Comparison of ENCODE assay signal across 9 cellular contexts in genomic region chr10:11165591-11166543, GRCh38.
A peak's percentile ranks its signal among the peaks of the same experiment; 100 is the strongest.
DNase-seq lines count a peak whose midpoint lies in the region; ATAC-seq and TF ChIP-seq lines count a peak whose summit lies in the region.
"Had no signal": no experiment of that assay in that cellular context is flagged by ENCODE, and none has a peak within 500 bp of the region (broad histone marks: within the 10 kb centered on the region; RNA-seq: fewer than 3 reads in every experiment).

No MANE protein-coding gene starts in this region.

- in situ Hi-C loops in GM23248 (cut with MboI): no loop called here
- in situ Hi-C loops in transverse colon (cut with MboI; ENCODE audit: low pct_ligation_motif_present in 1 of 4, low pct_unique_long_range_greater_than_20kb in 1 of 4, low sequenced_read_pairs in 3 of 4): no loop called here

- H3F3A ChIP-seq in GM23248 (ENCODE audit: insufficient read depth): no peaks in the 10 kb centered on the region

- no peaks in the 10 kb centered on the region for H4K20me1 ChIP-seq in GM23248 (ENCODE audit: insufficient read depth)

- H3K9me3 ChIP-seq in GM23248 (ENCODE audit: low read depth) (no peaks in the 10 kb centered on the region), transverse colon (no peaks in the 10 kb centered on the region)

- H3K4me1 Mint-ChIP-seq in naive thymus-derived CD8-positive, alpha-beta T cell: peaks cover 31 to 47% (median 35%) of the 10 kb centered on the region in 4 donors

- TF ChIP-seq POLR2A in transverse colon (IDR thresholded peaks at IDR 0.05): peak; percentile 29

- H3K27ac ChIP-seq in GM23248 (peak overlapping the region; percentile 13; the same call in 1 of the 2 replicates), transverse colon (peak overlapping the region; percentile 82 to 92 (median 87))
- H3K27ac ChIP-seq: epithelial cell of prostate had no signal

- peak overlapping the region; percentile 55 for H2AFZ ChIP-seq in GM23248

- H3K4me3 ChIP-seq in GM08714 (ENCODE audit: low read length) (peak overlapping the region; percentile 90), GM23248 (peak overlapping the region; percentile 67), epithelial cell of proximal tubule (ENCODE audit: low read depth, low read length) (peak overlapping the region; percentile 49), transverse colon (peak overlapping the region; percentile 43 to 76 (median 48))

- no peaks in the 10 kb centered on the region for H3K36me3 ChIP-seq in GM23248 (ENCODE audit: low read depth)
- no peaks in the 10 kb centered on the region for H3K36me3 ChIP-seq in transverse colon

- peak overlapping the region; percentile 56 for H3K9ac ChIP-seq in GM23248

- H3K79me2 ChIP-seq in GM23248 (ENCODE audit: insufficient read depth): no peaks in the 10 kb centered on the region

- 0 out of 2 replicates have a peak, but pooled peaks cover 3% of the 10 kb centered on the region for H3K27me3 ChIP-seq in GM23248 (replicated peaks; ENCODE audit: insufficient read depth)
- H3K27me3 ChIP-seq in transverse colon: no peaks in the 10 kb centered on the region

- H3K9me2 ChIP-seq in GM23248 (ENCODE audit: insufficient read depth): no peaks in the 10 kb centered on the region

- TF ChIP-seq CTCF in epithelial cell of proximal tubule (conservative IDR thresholded peaks at IDR 0.05; ENCODE audit: low read depth, low read length) (peak; percentile 51), transverse colon (IDR thresholded peaks at IDR 0.05) (peak; percentile 39 to 61 (median 46))

- peak overlapping the region in 3 of 10 donors; percentile 98 to 100 (median 99) for H3K4me3 Mint-ChIP-seq in naive thymus-derived CD8-positive, alpha-beta T cell

- peaks cover 9 to 19% (median 14%) of the 10 kb centered on the region in 3 donors for H3K36me3 Mint-ChIP-seq in naive thymus-derived CD8-positive, alpha-beta T cell

- H3K9me3 Mint-ChIP-seq in naive thymus-derived CD8-positive, alpha-beta T cell: peaks cover 0 to 12% (median 0%) of the 10 kb centered on the region in 9 donors

- 7 to 11% methylated on average over 32 to 43 of the region's 44 CpGs for WGBS in GM23248 (ENCODE audit: low coverage in 1 of 2, low lambda C conversion rate in 2 of 2, missing lambda C conversion rate in 2 of 2), 2 experiments
- 48 to 57% methylated on average over 2 to 44 of the region's 44 CpGs for WGBS in transverse colon (ENCODE audit: low coverage in 1 of 2), 2 donors

- peak overlapping the region in 8 of 10 donors; percentile 96 to 100 (median 99) for H3K27ac Mint-ChIP-seq in naive thymus-derived CD8-positive, alpha-beta T cell

- H3K4me1 ChIP-seq in GM23248 (ENCODE audit: insufficient read depth) (no peaks in the 10 kb centered on the region), transverse colon (peaks cover 0 to 34% (median 10%) of the 10 kb centered on the region in 4 donors)

- DNase-seq in GM23248 (peak; percentile 53), Kasumi-1 (lab: John Stamatoyannopoulos, UW) (peak; percentile 93 to 96), epithelial cell of proximal tubule (ENCODE audit: low read depth) (no peak), transverse colon (peak; percentile 63), NCI-H2171 (lab: John Stamatoyannopoulos, UW) (no peak)
- peak; percentile 67 to 75 for DNase-seq in activated CD4-positive, alpha-beta T cell treated with anti-CD3 and anti-CD28 coated beads, Interleukin-2, amount 50 U/mL, for 48 hours
- DNase-seq in naive thymus-derived CD8-positive, alpha-beta T cell: peak; percentile 50 to 90 (median 77)

- POLR2A ChIA-PET in naive thymus-derived CD8-positive, alpha-beta T cell (lab: Charles Lee): interaction anchor here (0.8 to 18.5 kb wide), 14 partner anchors 10 to 134 kb away, joined by 3 to 970 read pairs (median 4); no protein-coding TSS in a partner anchor

- peak overlapping the region; percentile 80 for H3K4me2 ChIP-seq in GM23248 (ENCODE audit: unreplicated experiment)

- no peaks in the 10 kb centered on the region for H3K27me3 Mint-ChIP-seq in naive thymus-derived CD8-positive, alpha-beta T cell

- peak; percentile 41 to 66 for ATAC-seq in naive thymus-derived CD8-positive, alpha-beta T cell

- no peak for TF ChIP-seq EP300 in transverse colon (IDR thresholded peaks at IDR 0.05; ENCODE audit: low read depth)

- intact Hi-C loops in transverse colon (cut with DNase I; ENCODE audit: low total_unique reads): no loop called here

Comparison
In these comparisons a context has a peak if more than half of its experiments do, and no peak if none do; other contexts are left out.
1. DNase-seq: peak in GM23248 (single experiment), Kasumi-1 (2 of 2), activated CD4-positive, alpha-beta T cell treated with anti-CD3 and anti-CD28 coated beads, Interleukin-2, amount 50 U/mL, for 48 hours (2 of 2), naive thymus-derived CD8-positive, alpha-beta T cell (10 of 10) and transverse colon (single experiment); none in epithelial cell of proximal tubule (single experiment) and NCI-H2171 (single experiment).
2. Peak in every context shown above with its lines, with median percentiles within 50 percentile points of each other: H3K4me3 ChIP-seq.